13 cellular contexts compared by ENCODE assay signal in genomic region chr9:20570756-20571155, GRCh38. TPM values are rescaled to one million over a fixed set of nuclear protein-coding genes. Genes with fewer than 3 reads are reported as not detected.
DNase-seq lines count a peak whose midpoint lies in the region; ATAC-seq and TF ChIP-seq lines count a peak whose summit lies in the region.
"Had no signal": no experiment of that assay in that cellular context is flagged by ENCODE, and none has a peak within 500 bp of the region (broad histone marks: within the 10 kb centered on the region; RNA-seq: fewer than 3 reads in every experiment).

No MANE protein-coding gene starts in this region.

- peak overlapping the region; percentile 52 for H3K27ac Mint-ChIP-seq in activated naive CD4-positive, alpha-beta T cell treated with anti-CD3 and anti-CD28 coated beads for 36 hours
- H3K27ac Mint-ChIP-seq: B cell, T-helper 17 cell had no signal

- no peak overlapping the region for H3K4me3 Mint-ChIP-seq in activated naive CD4-positive, alpha-beta T cell treated with anti-CD3 and anti-CD28 coated beads for 36 hours
- H3K4me3 Mint-ChIP-seq: B cell, T-helper 17 cell had no signal

- no peak for DNase-seq in activated naive CD4-positive, alpha-beta T cell treated with anti-CD3 and anti-CD28 coated beads for 36 hours
- DNase-seq in activated naive CD4-positive, alpha-beta T cell treated with anti-CD3 and anti-CD28 coated beads, Interleukin-2, amount 50 U/mL, for 16 hours = no peak
- DNase-seq in choroid plexus epithelial cell (ENCODE audit: low read depth) (peak; percentile 81), NCI-H2081 (lab: John Stamatoyannopoulos, UW) (no peak), NCI-H2227 treated with DMSO at 0.1 percent for 48 hours (lab: John Stamatoyannopoulos, UW) (no peak)
- no peak for DNase-seq in stimulated activated naive CD8-positive, alpha-beta T cell treated with anti-CD3 and anti-CD28 coated beads, Interleukin-15, Interleukin-2, amounts not matched to agents 100 U/mL and 50 U/mL, for 24 hours
- DNase-seq: body of pancreas, islet precursor cell, NCI-H1092, T-helper 17 cell had no signal

- peak; percentile 43 for ATAC-seq in HG03280 (IDR thresholded peaks at IDR 0.05; ENCODE audit: unreplicated experiment)
- peak; percentile 88 for ATAC-seq in stimulated activated naive CD8-positive, alpha-beta T cell treated with anti-CD3 and anti-CD28 coated beads, Interleukin-15, Interleukin-2, amounts not matched to agents 100 U/mL and 50 U/mL, for 24 hours
- ATAC-seq in GM18498 (IDR thresholded peaks at IDR 0.05; ENCODE audit: unreplicated experiment) = no peak
- ATAC-seq: body of pancreas, T-helper 17 cell had no signal

- H3K27me3 Mint-ChIP-seq in activated naive CD4-positive, alpha-beta T cell treated with anti-CD3 and anti-CD28 coated beads for 36 hours (ENCODE audit: low read depth) = no peaks in the 10 kb centered on the region
- H3K27me3 Mint-ChIP-seq: T-helper 17 cell had no signal

- H3K9me3 Mint-ChIP-seq in activated naive CD4-positive, alpha-beta T cell treated with anti-CD3 and anti-CD28 coated beads for 36 hours = peaks cover 4% of the 10 kb centered on the region

- no peak overlapping the region for H3K4me3 ChIP-seq in choroid plexus epithelial cell (ENCODE audit: low read depth, low read length)
- H3K4me3 ChIP-seq: body of pancreas had no signal

- peaks cover 5% of the 10 kb centered on the region for H3K36me3 Mint-ChIP-seq in activated naive CD4-positive, alpha-beta T cell treated with anti-CD3 and anti-CD28 coated beads for 36 hours (ENCODE audit: low read depth)

- TF ChIP-seq CTCF in choroid plexus epithelial cell (conservative IDR thresholded peaks at IDR 0.05; ENCODE audit: low read depth, low read length) = no peak

- intact Hi-C loops in activated naive CD4-positive, alpha-beta T cell treated with anti-CD3 and anti-CD28 coated beads for 36 hours (cut with micrococcal nuclease) = loop anchor here (1.0 kb wide), 1 partner anchor 8 kb away; no protein-coding TSS in a partner anchor

- CTCF ChIA-PET in activated naive CD4-positive, alpha-beta T cell treated with anti-CD3 and anti-CD28 coated beads for 36 hours (lab: Charles Lee) = interaction anchor here (1.2 kb wide), 1 partner anchor 211 kb away, joined by 3 read pairs; no protein-coding TSS in a partner anchor

- H3K4me1 Mint-ChIP-seq in activated naive CD4-positive, alpha-beta T cell treated with anti-CD3 and anti-CD28 coated beads for 36 hours (ENCODE audit: low read depth) = peaks cover 71% of the 10 kb centered on the region
- H3K4me1 Mint-ChIP-seq: B cell had no signal

RNA-seq across cellular contexts. Expression of gene MLLT3, which starts 51.5 kb away (rescaled TPM):
- total RNA-seq in activated naive CD4-positive, alpha-beta T cell treated with anti-CD3 and anti-CD28 coated beads for 36 hours = 10 to 100 TPM; 44.3 to 51.4 TPM
